4 cellular contexts compared by ENCODE assay signal in genomic region chr17:39121919-39122318, GRCh38. TPM values are rescaled to one million over a fixed set of nuclear protein-coding genes. Genes with fewer than 3 reads are reported as not detected.
"Had no signal": no experiment of that assay in that cellular context is flagged by ENCODE, and none has a peak within 500 bp of the region (broad histone marks: within the 10 kb centered on the region; RNA-seq: fewer than 3 reads in every experiment).

No MANE protein-coding gene starts in this region.

RNA-seq across cellular contexts. Expression of gene ARL5C, which starts 44.0 kb away (rescaled TPM):
- total RNA-seq: LHCN-M2, M059J, MCF 10A, NCI-H460 had no signal
